2 cellular contexts compared by ENCODE assay signal in the genomic region with DNA sequence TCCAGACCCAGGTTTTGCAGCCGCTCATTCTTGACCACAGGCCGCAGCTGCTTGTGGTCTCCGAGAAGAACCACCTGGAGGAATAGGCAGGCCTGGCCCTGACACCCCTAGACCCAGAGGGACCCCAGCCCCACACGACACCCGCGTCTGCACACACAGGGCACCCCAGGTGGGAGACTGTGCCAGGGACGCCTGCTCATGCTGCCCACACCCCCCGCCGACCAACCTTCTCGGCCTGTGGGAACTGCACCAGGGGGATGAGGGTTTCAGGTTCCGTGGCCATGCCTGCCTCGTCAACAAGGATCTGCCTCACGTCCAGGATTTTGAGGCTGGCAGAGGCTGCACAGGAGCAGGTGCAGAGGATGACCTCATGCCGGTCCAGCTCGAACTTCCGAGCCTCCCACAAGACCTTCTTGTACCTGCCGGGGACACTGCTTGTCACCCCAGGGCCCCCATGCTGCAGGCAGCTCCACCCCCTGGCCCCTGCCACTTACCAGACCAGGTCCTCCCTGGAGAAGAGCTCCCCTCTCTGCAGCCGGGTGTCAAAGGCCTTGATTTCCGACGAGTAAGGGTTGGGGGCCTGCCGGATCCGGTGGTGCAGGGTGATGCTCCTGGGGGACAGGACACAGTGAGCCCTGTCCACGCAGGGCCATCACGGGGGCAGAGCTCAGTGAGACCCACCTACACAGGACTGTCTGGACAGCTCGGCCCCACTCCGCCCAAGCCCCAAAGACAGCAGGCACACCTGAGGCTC.
TF ChIP-seq lines count a peak whose summit lies in the region.

No MANE protein-coding gene starts in this region.

TF ChIP-seq in IMR-90, 13 proteins besides CTCF, POLR2A, EP300 and RAD21:
- TF ChIP-seq FOS (IDR thresholded peaks at IDR 0.05; ENCODE audit: low read depth, low read length) (no peak), MAFK (IDR thresholded peaks at IDR 0.05; ENCODE audit: low read depth, low read length) (no peak), RFX5 (IDR thresholded peaks at IDR 0.05; ENCODE audit: low read depth, low read length) (no peak), NFE2L2 (IDR thresholded peaks at IDR 0.05; ENCODE audit: low read depth, low read length) (no peak), SMC3 (IDR thresholded peaks at IDR 0.05; ENCODE audit: low read depth, low read length) (no peak), RCOR1 (IDR thresholded peaks at IDR 0.05; ENCODE audit: insufficient replicate concordance, low read length) (no peak), MAZ (IDR thresholded peaks at IDR 0.05; ENCODE audit: borderline replicate concordance, low read depth, low read length) (no peak), CHD1 (IDR thresholded peaks at IDR 0.05; ENCODE audit: low read depth, low read length) (no peak), MXI1 (IDR thresholded peaks at IDR 0.05; ENCODE audit: borderline replicate concordance, low read depth, low read length) (no peak), BHLHE40 (IDR thresholded peaks at IDR 0.05; ENCODE audit: low read depth, low read length) (no peak), CEBPB (IDR thresholded peaks at IDR 0.05; ENCODE audit: low read depth, low read length) (no peak)
- TF ChIP-seq, protein P1, sequence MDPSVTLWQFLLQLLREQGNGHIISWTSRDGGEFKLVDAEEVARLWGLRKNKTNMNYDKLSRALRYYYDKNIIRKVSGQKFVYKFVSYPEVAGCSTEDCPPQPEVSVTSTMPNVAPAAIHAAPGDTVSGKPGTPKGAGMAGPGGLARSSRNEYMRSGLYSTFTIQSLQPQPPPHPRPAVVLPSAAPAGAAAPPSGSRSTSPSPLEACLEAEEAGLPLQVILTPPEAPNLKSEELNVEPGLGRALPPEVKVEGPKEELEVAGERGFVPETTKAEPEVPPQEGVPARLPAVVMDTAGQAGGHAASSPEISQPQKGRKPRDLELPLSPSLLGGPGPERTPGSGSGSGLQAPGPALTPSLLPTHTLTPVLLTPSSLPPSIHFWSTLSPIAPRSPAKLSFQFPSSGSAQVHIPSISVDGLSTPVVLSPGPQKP (IDR thresholded peaks at IDR 0.05; ENCODE audit: borderline replicate concordance, low read depth, low read length), result no peak
- TF ChIP-seq, protein P2, sequence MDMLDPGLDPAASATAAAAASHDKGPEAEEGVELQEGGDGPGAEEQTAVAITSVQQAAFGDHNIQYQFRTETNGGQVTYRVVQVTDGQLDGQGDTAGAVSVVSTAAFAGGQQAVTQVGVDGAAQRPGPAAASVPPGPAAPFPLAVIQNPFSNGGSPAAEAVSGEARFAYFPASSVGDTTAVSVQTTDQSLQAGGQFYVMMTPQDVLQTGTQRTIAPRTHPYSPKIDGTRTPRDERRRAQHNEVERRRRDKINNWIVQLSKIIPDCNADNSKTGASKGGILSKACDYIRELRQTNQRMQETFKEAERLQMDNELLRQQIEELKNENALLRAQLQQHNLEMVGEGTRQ (IDR thresholded peaks at IDR 0.05; ENCODE audit: low read depth, low read length), result no peak

TF ChIP-seq in GM12878, 131 proteins besides CTCF, POLR2A, EP300 and RAD21:
- TF ChIP-seq GATAD2B (conservative IDR thresholded peaks at IDR 0.05; ENCODE audit: low read depth), result no peak
- TF ChIP-seq TAF1 (IDR thresholded peaks at IDR 0.05; ENCODE audit: borderline replicate concordance, low read depth, low read length), result no peak
- no peak for TF ChIP-seq CHD4 (IDR thresholded peaks at IDR 0.05)
- TF ChIP-seq MYB (IDR thresholded peaks at IDR 0.05; ENCODE audit: borderline replicate concordance, low read depth, low read length), result no peak
- no peak for TF ChIP-seq NBN (IDR thresholded peaks at IDR 0.05)
- no peak for TF ChIP-seq STAT3 (IDR thresholded peaks at IDR 0.05; ENCODE audit: low read depth, low read length)
- no peak for TF ChIP-seq CBFB (IDR thresholded peaks at IDR 0.05; ENCODE audit: low read depth)
- TF ChIP-seq, protein P3, sequence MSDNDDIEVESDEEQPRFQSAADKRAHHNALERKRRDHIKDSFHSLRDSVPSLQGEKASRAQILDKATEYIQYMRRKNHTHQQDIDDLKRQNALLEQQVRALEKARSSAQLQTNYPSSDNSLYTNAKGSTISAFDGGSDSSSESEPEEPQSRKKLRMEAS (IDR thresholded peaks at IDR 0.05; ENCODE audit: low read depth, low read length), result no peak
- no peak for TF ChIP-seq NR2F1 (conservative IDR thresholded peaks at IDR 0.05)
- TF ChIP-seq SUZ12 (IDR thresholded peaks at IDR 0.05; ENCODE audit: unreplicated experiment), result no peak
- TF ChIP-seq SREBF1 (IDR thresholded peaks at IDR 0.05; ENCODE audit: low read length), result no peak
- no peak for TF ChIP-seq MTA2 (IDR thresholded peaks at IDR 0.05; ENCODE audit: low read depth)
- no peak for TF ChIP-seq BHLHE40 (IDR thresholded peaks at IDR 0.05; ENCODE audit: borderline replicate concordance in 1 of 2, low read depth in 2 of 2, low read length in 1 of 2)
- no peak for TF ChIP-seq SREBF2 (IDR thresholded peaks at IDR 0.05; ENCODE audit: low read length)
- TF ChIP-seq, protein P4, sequence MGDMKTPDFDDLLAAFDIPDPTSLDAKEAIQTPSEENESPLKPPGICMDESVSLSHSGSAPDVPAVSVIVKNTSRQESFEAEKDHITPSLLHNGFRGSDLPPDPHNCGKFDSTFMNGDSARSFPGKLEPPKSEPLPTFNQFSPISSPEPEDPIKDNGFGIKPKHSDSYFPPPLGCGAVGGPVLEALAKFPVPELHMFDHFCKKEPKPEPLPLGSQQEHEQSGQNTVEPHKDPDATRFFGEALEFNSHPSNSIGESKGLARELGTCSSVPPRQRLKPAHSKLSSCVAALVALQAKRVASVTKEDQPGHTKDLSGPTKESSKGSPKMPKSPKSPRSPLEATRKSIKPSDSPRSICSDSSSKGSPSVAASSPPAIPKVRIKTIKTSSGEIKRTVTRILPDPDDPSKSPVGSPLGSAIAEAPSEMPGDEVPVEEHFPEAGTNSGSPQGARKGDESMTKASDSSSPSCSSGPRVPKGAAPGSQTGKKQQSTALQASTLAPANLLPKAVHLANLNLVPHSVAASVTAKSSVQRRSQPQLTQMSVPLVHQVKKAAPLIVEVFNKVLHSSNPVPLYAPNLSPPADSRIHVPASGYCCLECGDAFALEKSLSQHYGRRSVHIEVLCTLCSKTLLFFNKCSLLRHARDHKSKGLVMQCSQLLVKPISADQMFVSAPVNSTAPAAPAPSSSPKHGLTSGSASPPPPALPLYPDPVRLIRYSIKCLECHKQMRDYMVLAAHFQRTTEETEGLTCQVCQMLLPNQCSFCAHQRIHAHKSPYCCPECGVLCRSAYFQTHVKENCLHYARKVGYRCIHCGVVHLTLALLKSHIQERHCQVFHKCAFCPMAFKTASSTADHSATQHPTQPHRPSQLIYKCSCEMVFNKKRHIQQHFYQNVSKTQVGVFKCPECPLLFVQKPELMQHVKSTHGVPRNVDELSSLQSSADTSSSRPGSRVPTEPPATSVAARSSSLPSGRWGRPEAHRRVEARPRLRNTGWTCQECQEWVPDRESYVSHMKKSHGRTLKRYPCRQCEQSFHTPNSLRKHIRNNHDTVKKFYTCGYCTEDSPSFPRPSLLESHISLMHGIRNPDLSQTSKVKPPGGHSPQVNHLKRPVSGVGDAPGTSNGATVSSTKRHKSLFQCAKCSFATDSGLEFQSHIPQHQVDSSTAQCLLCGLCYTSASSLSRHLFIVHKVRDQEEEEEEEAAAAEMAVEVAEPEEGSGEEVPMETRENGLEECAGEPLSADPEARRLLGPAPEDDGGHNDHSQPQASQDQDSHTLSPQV (IDR thresholded peaks at IDR 0.05), result no peak
- TF ChIP-seq, protein P5, sequence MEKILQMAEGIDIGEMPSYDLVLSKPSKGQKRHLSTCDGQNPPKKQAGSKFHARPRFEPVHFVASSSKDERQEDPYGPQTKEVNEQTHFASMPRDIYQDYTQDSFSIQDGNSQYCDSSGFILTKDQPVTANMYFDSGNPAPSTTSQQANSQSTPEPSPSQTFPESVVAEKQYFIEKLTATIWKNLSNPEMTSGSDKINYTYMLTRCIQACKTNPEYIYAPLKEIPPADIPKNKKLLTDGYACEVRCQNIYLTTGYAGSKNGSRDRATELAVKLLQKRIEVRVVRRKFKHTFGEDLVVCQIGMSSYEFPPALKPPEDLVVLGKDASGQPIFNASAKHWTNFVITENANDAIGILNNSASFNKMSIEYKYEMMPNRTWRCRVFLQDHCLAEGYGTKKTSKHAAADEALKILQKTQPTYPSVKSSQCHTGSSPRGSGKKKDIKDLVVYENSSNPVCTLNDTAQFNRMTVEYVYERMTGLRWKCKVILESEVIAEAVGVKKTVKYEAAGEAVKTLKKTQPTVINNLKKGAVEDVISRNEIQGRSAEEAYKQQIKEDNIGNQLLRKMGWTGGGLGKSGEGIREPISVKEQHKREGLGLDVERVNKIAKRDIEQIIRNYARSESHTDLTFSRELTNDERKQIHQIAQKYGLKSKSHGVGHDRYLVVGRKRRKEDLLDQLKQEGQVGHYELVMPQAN (conservative IDR thresholded peaks at IDR 0.05), result no peak
